8 cellular contexts compared by ENCODE assay signal in the genomic region with DNA sequence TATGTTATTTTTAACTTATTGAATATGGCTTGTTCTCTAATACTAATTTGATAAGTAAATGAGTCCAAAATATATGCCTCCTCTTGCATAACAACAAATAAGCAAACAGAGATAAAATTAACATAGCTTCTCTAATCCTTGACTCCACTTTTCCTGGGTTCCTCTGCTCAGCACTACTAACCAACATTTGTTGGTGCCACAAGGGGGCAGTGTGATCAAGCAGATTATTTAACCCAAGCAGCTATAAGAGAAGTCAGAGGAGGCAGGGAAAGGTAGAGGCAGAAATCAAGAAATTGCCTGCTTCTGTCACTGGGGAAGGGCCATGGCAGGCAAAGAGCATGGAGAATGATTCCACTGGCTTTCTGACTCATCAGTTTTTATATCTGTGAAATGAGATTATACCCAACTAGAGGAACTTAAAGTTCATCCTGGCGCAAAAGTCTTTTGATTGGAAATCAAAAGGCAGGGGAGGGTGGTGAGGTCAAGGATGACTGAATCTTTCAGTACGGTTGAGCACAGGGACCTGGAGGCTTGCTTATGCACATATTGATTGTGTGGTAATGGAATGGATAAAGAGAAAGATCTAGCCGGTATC.
DNase-seq lines count a peak whose midpoint lies in the region; ATAC-seq and TF ChIP-seq lines count a peak whose summit lies in the region.

No MANE protein-coding gene starts in this region.

- peaks cover 17% of the 10 kb centered on the region for H3K27me3 ChIP-seq in left ventricle myocardium inferior (ENCODE audit: low read depth)

- no peaks in the 10 kb centered on the region for H3K9me3 ChIP-seq in left ventricle myocardium inferior (replicated peaks)

- H3K27ac Mint-ChIP-seq in activated naive CD8-positive, alpha-beta T cell treated with anti-CD3 and anti-CD28 coated beads, Interleukin-2, amount 10 ng/mL, durations not matched to agents 7 days and 5 days = no peak overlapping the region

- TF ChIP-seq CTCF in left ventricle myocardium inferior (IDR thresholded peaks at IDR 0.05; ENCODE audit: borderline replicate concordance) = peak; percentile 81

- peaks cover 10% of the 10 kb centered on the region for H3K4me1 ChIP-seq in left ventricle myocardium inferior

- POLR2A ChIA-PET in activated naive CD8-positive, alpha-beta T cell treated with anti-CD3 and anti-CD28 coated beads, Interleukin-2, amount 10 ng/mL, durations not matched to agents 7 days and 5 days (lab: Charles Lee) = interaction anchor here (1.4 kb wide), 1 partner anchor 152 kb away, joined by 5 read pairs; the partner anchor contains the start of gene IGSF11

- peaks cover 15% of the 10 kb centered on the region for H3K27me3 Mint-ChIP-seq in activated naive CD8-positive, alpha-beta T cell treated with anti-CD3 and anti-CD28 coated beads, Interleukin-2, amount 10 ng/mL, durations not matched to agents 7 days and 5 days

- peaks cover 10% of the 10 kb centered on the region for H3K4me1 Mint-ChIP-seq in activated naive CD8-positive, alpha-beta T cell treated with anti-CD3 and anti-CD28 coated beads, Interleukin-2, amount 10 ng/mL, durations not matched to agents 7 days and 5 days

- no peak overlapping the region for H3K4me3 ChIP-seq in left ventricle myocardium inferior

- no peaks in the 10 kb centered on the region for H3K9me3 Mint-ChIP-seq in activated naive CD8-positive, alpha-beta T cell treated with anti-CD3 and anti-CD28 coated beads, Interleukin-2, amount 10 ng/mL, durations not matched to agents 7 days and 5 days

- H3K27ac ChIP-seq in left ventricle myocardium inferior (replicated peaks) = no peak overlapping the region

- intact Hi-C loops in left ventricle myocardium inferior (cut with micrococcal nuclease) = loop anchor here (2.0 kb wide), 1 partner anchor 216 kb away; no protein-coding TSS in a partner anchor
- intact Hi-C loops in sciatic nerve (cut with DNase I) = loop anchor here (5.0 to 10.0 kb wide), 2 partner anchors 152 to 215 kb away; partner anchors contain the start of gene IGSF11

- DNase-seq in Daoy (ENCODE audit: low read depth) (peak; percentile 66), LoVo (ENCODE audit: low spot score) (peak; percentile 63), SKM-1 treated with dmso at 0.1 percent for 144 hours (lab: John Stamatoyannopoulos, UW; ENCODE audit: unreplicated experiment) (peak; percentile 54), left ventricle myocardium inferior (peak; percentile 25), sciatic nerve (ENCODE audit: low spot score) (peak; percentile 83), GOT3 (lab: John Stamatoyannopoulos, UW) (no peak)
- DNase-seq in activated naive CD8-positive, alpha-beta T cell treated with anti-CD3 and anti-CD28 coated beads, Interleukin-2, amount 10 ng/mL, durations not matched to agents 7 days and 5 days = peak; percentile 49

- ATAC-seq in GM21529 (IDR thresholded peaks at IDR 0.05; ENCODE audit: unreplicated experiment) (peak; percentile 67), sciatic nerve (peak; percentile 75)
- peak; percentile 61 for ATAC-seq in activated naive CD8-positive, alpha-beta T cell treated with anti-CD3 and anti-CD28 coated beads, Interleukin-2, amount 10 ng/mL, durations not matched to agents 7 days and 5 days (ENCODE audit: low read depth)

- no peaks in the 10 kb centered on the region for H3K36me3 Mint-ChIP-seq in activated naive CD8-positive, alpha-beta T cell treated with anti-CD3 and anti-CD28 coated beads, Interleukin-2, amount 10 ng/mL, durations not matched to agents 7 days and 5 days

- no peak overlapping the region for H3K4me3 Mint-ChIP-seq in activated naive CD8-positive, alpha-beta T cell treated with anti-CD3 and anti-CD28 coated beads, Interleukin-2, amount 10 ng/mL, durations not matched to agents 7 days and 5 days

- H3K36me3 ChIP-seq in left ventricle myocardium inferior = no peaks in the 10 kb centered on the region
